In genomic region chr17:58308985-58309917, GRCh38 we compare ENCODE assay signal across 19 cellular contexts. TPM values are rescaled to one million over a fixed set of nuclear protein-coding genes. Genes with fewer than 3 reads are reported as not detected.
DNase-seq lines count a peak whose midpoint lies in the region; ATAC-seq and TF ChIP-seq lines count a peak whose summit lies in the region.
"Had no signal": no experiment of that assay in that cellular context is flagged by ENCODE, and none has a peak within 500 bp of the region (broad histone marks: within the 10 kb centered on the region; RNA-seq: fewer than 3 reads in every experiment).

No MANE protein-coding gene starts in this region.

- H3K36me3 ChIP-seq in Peyer's patch (no peaks in the 10 kb centered on the region), stomach (peaks cover 0 to 29% (median 17%) of the 10 kb centered on the region in 4 donors)
- H3K36me3 ChIP-seq: colonic mucosa had no signal

- intact Hi-C loops in stomach (cut with DNase I; ENCODE audit: low total_unique reads), result no loop called here

- H3K27me3 ChIP-seq in Peyer's patch, result no peaks in the 10 kb centered on the region
- no peaks in the 10 kb centered on the region for H3K27me3 ChIP-seq in stomach
- H3K27me3 ChIP-seq: colonic mucosa had no signal

- no peak for TF ChIP-seq EP300 in stomach (IDR thresholded peaks at IDR 0.05)

- no peak for TF ChIP-seq POLR2A in Peyer's patch (IDR thresholded peaks at IDR 0.05)
- no peak for TF ChIP-seq POLR2A in stomach (IDR thresholded peaks at IDR 0.05)

- no peaks in the 10 kb centered on the region for H3K4me1 ChIP-seq in Peyer's patch
- peaks cover 0 to 4% (median 0%) of the 10 kb centered on the region in 4 donors for H3K4me1 ChIP-seq in stomach
- H3K4me1 ChIP-seq: colonic mucosa, parathyroid adenoma had no signal

- peak overlapping the region; percentile 33 for H3K27ac Mint-ChIP-seq in activated naive CD4-positive, alpha-beta T cell treated with anti-CD3 and anti-CD28 coated beads, Interleukin-2, amount 10 ng/mL, durations not matched to agents 7 days and 5 days
- peak overlapping the region in 4 of 6 donors; percentile 7 to 75 (median 50) for H3K27ac Mint-ChIP-seq in immature natural killer cell
- peak overlapping the region in 1 of 2 donors; percentile 60 for H3K27ac Mint-ChIP-seq in natural killer cell treated with Interleukin-12 subunit alpha and Interleukin-12 subunit beta and Interleukin-15 and Interleukin-18, amount 100 ng/mL, for 72 hours

- DNase-seq in activated naive CD4-positive, alpha-beta T cell treated with anti-CD3 and anti-CD28 coated beads, Interleukin-2, amount 10 ng/mL, durations not matched to agents 7 days and 5 days, result no peak
- no peak for DNase-seq in activated naive CD4-positive, alpha-beta T cell (lab: John Stamatoyannopoulos, UW)
- DNase-seq in Peyer's patch, result peak in 2 of 3 donors; percentile 10 to 38
- no peak for DNase-seq in immature natural killer cell
- DNase-seq in stomach, result peak; percentile 17
- DNase-seq in natural killer cell treated with Interleukin-12 subunit alpha and Interleukin-12 subunit beta and Interleukin-15 and Interleukin-18, amount 100 ng/mL, for 72 hours (ENCODE audit: low spot score), result no peak
- DNase-seq: activated CD4-positive, CD25-positive, alpha-beta regulatory T cell treated with anti-CD3 and anti-CD28 coated beads, Interleukin-2, amount 50 U/mL, for 72 hours; colonic mucosa; HCEC 1CT; MM.1S; NCI-H146; NCI-H526 treated with DMSO at 0.1 percent for 48 hours; substantia nigra had no signal

- no peaks in the 10 kb centered on the region for H3K4me1 Mint-ChIP-seq in activated naive CD4-positive, alpha-beta T cell treated with anti-CD3 and anti-CD28 coated beads, Interleukin-2, amount 10 ng/mL, durations not matched to agents 7 days and 5 days
- peaks cover 8 to 9% of the 10 kb centered on the region in 2 donors for H3K4me1 Mint-ChIP-seq in immature natural killer cell
- H3K4me1 Mint-ChIP-seq in natural killer cell treated with Interleukin-12 subunit alpha and Interleukin-12 subunit beta and Interleukin-15 and Interleukin-18, amount 100 ng/mL, for 72 hours (ENCODE audit: low read depth in 2 of 2), result peaks cover 3 to 16% of the 10 kb centered on the region in 2 donors

- WGBS in stomach, 5 donors, result 80 to 90% (median 88%) methylated on average over 21 of the region's 21 CpGs

- TF ChIP-seq CTCF in Peyer's patch (IDR thresholded peaks at IDR 0.05) (no peak), stomach (IDR thresholded peaks at IDR 0.05) (no peak)

- no peaks in the 10 kb centered on the region for H3K27me3 Mint-ChIP-seq in activated naive CD4-positive, alpha-beta T cell treated with anti-CD3 and anti-CD28 coated beads, Interleukin-2, amount 10 ng/mL, durations not matched to agents 7 days and 5 days
- H3K27me3 Mint-ChIP-seq in immature natural killer cell (ENCODE audit: low read depth in 3 of 3), result peaks cover 0 to 6% (median 0%) of the 10 kb centered on the region in 3 donors
- H3K27me3 Mint-ChIP-seq in natural killer cell treated with Interleukin-12 subunit alpha and Interleukin-12 subunit beta and Interleukin-15 and Interleukin-18, amount 100 ng/mL, for 72 hours, result no peaks in the 10 kb centered on the region
- H3K27me3 Mint-ChIP-seq: naive thymus-derived CD8-positive, alpha-beta T cell had no signal

- H3K27ac ChIP-seq in Peyer's patch (no peak overlapping the region), stomach (no peak overlapping the region)
- H3K27ac ChIP-seq: colonic mucosa, parathyroid adenoma had no signal

- H3K36me3 Mint-ChIP-seq in activated naive CD4-positive, alpha-beta T cell treated with anti-CD3 and anti-CD28 coated beads, Interleukin-2, amount 10 ng/mL, durations not matched to agents 7 days and 5 days, result peaks cover 23% of the 10 kb centered on the region
- peaks cover 15 to 30% (median 18%) of the 10 kb centered on the region in 3 donors for H3K36me3 Mint-ChIP-seq in immature natural killer cell
- H3K36me3 Mint-ChIP-seq in natural killer cell treated with Interleukin-12 subunit alpha and Interleukin-12 subunit beta and Interleukin-15 and Interleukin-18, amount 100 ng/mL, for 72 hours, result peaks cover 7% of the 10 kb centered on the region

- H3K9me3 ChIP-seq in Peyer's patch (no peaks in the 10 kb centered on the region), stomach (no peaks in the 10 kb centered on the region)
- H3K9me3 ChIP-seq: colonic mucosa had no signal

- H3K4me3 ChIP-seq in Peyer's patch (no peak overlapping the region), stomach (no peak overlapping the region)
- H3K4me3 ChIP-seq: colonic mucosa, K562 had no signal

- ATAC-seq in natural killer cell treated with Interleukin-12 subunit alpha and Interleukin-12 subunit beta and Interleukin-15 and Interleukin-18, amount 100 ng/mL, for 72 hours, result no peak
- ATAC-seq in HG02759 (IDR thresholded peaks at IDR 0.05; ENCODE audit: unreplicated experiment) (no peak), HG03159 (IDR thresholded peaks at IDR 0.05; ENCODE audit: unreplicated experiment) (no peak)
- ATAC-seq: K562; naive thymus-derived CD8-positive, alpha-beta T cell had no signal

- no peak overlapping the region for H3K4me3 Mint-ChIP-seq in activated naive CD4-positive, alpha-beta T cell treated with anti-CD3 and anti-CD28 coated beads, Interleukin-2, amount 10 ng/mL, durations not matched to agents 7 days and 5 days
- H3K4me3 Mint-ChIP-seq in immature natural killer cell, result no peak overlapping the region
- no peak overlapping the region for H3K4me3 Mint-ChIP-seq in natural killer cell treated with Interleukin-12 subunit alpha and Interleukin-12 subunit beta and Interleukin-15 and Interleukin-18, amount 100 ng/mL, for 72 hours
- H3K4me3 Mint-ChIP-seq: naive thymus-derived CD8-positive, alpha-beta T cell had no signal

- H3K9me3 Mint-ChIP-seq in activated naive CD4-positive, alpha-beta T cell treated with anti-CD3 and anti-CD28 coated beads, Interleukin-2, amount 10 ng/mL, durations not matched to agents 7 days and 5 days, result no peaks in the 10 kb centered on the region
- no peaks in the 10 kb centered on the region for H3K9me3 Mint-ChIP-seq in immature natural killer cell
- H3K9me3 Mint-ChIP-seq in natural killer cell treated with Interleukin-12 subunit alpha and Interleukin-12 subunit beta and Interleukin-15 and Interleukin-18, amount 100 ng/mL, for 72 hours, result no peaks in the 10 kb centered on the region
- H3K9me3 Mint-ChIP-seq: naive thymus-derived CD8-positive, alpha-beta T cell had no signal

- CTCF ChIA-PET in activated naive CD4-positive, alpha-beta T cell treated with anti-CD3 and anti-CD28 coated beads, Interleukin-2, amount 10 ng/mL, durations not matched to agents 7 days and 5 days (lab: Charles Lee), result interaction anchor here (0.9 to 2.2 kb wide), 5 partner anchors 9 to 38 kb away, joined by 3 to 9 read pairs (median 4); no protein-coding TSS in a partner anchor

RNA-seq across cellular contexts. Expression of gene TSPOAP1, which starts 19.3 kb away (rescaled TPM):
- total RNA-seq in Peyer's patch (10 to 100 TPM in 2 of 4 donors, 1 to 10 TPM in 2; 9.1 to 11.9 (median 10.4) TPM), stomach (10 to 100 TPM in 3 of 5 donors, 1 to 10 TPM in 1, not detected in 1; 9.0 to 68.8 (median 16.3) TPM)
- polyA plus RNA-seq in immature natural killer cell (10 to 100 TPM in 1 of 3 donors, 1 to 10 TPM in 2; 7.1 to 32.1 (median 8.4) TPM), stomach (10 to 100 TPM in 1 of 3 donors, 1 to 10 TPM in 2; 6.5 to 26.0 (median 8.9) TPM)
- 10 to 100 TPM; 54.0 to 82.3 TPM for total RNA-seq in natural killer cell treated with Interleukin-12 subunit alpha and Interleukin-12 subunit beta and Interleukin-15 and Interleukin-18, amount 100 ng/mL, for 72 hours

RNA-seq across cellular contexts. Expression of gene MPO, which starts 28.5 kb away (rescaled TPM):
- total RNA-seq in Peyer's patch, result 1 to 10 TPM in 1 of 4 donors, not detected in 3; 1.7 TPM
- polyA plus RNA-seq in immature natural killer cell, result not detected
- 1 to 10 TPM in 1 of 5 donors, not detected in 4; 7.7 TPM for total RNA-seq in stomach
- under 1 TPM in 2 of 3 donors, not detected in 1; 0.03 to 0.46 TPM for polyA plus RNA-seq in stomach
- total RNA-seq in natural killer cell treated with Interleukin-12 subunit alpha and Interleukin-12 subunit beta and Interleukin-15 and Interleukin-18, amount 100 ng/mL, for 72 hours, result not detected
- total RNA-seq: colonic mucosa; naive thymus-derived CD8-positive, alpha-beta T cell had no signal
- polyA plus RNA-seq: BJ; naive thymus-derived CD8-positive, alpha-beta T cell had no signal

RNA-seq across cellular contexts. Expression of gene SUPT4H1, which starts 42.8 kb away (rescaled TPM):
- total RNA-seq in Peyer's patch (10 to 100 TPM; 31.9 to 56.1 (median 47.9) TPM), stomach (10 to 100 TPM in 3 of 5 donors, 1 to 10 TPM in 2; 6.7 to 51.1 (median 23.3) TPM)
- polyA plus RNA-seq in immature natural killer cell (100 to 1,000 TPM; 133 to 170 (median 136) TPM), stomach (10 to 100 TPM; 68.9 to 80.9 (median 78.2) TPM)
- total RNA-seq in natural killer cell treated with Interleukin-12 subunit alpha and Interleukin-12 subunit beta and Interleukin-15 and Interleukin-18, amount 100 ng/mL, for 72 hours, result 100 to 1,000 TPM in 1 of 2 donors, 10 to 100 TPM in 1; 84.0 to 143 TPM

Comparison
In these comparisons a context has a peak if more than half of its experiments do, and no peak if none do; other contexts are left out.
1. DNase-seq: peak in Peyer's patch (2 of 3) and stomach (single experiment); none in activated naive CD4-positive, alpha-beta T cell treated with anti-CD3 and anti-CD28 coated beads, Interleukin-2, amount 10 ng/mL, durations not matched to agents 7 days and 5 days (single experiment), activated naive CD4-positive, alpha-beta T cell (0 of 4), immature natural killer cell (0 of 3) and natural killer cell treated with Interleukin-12 subunit alpha and Interleukin-12 subunit beta and Interleukin-15 and Interleukin-18, amount 100 ng/mL, for 72 hours (single experiment).